ENCODE assay signal across 8 cellular contexts in the genomic region with DNA sequence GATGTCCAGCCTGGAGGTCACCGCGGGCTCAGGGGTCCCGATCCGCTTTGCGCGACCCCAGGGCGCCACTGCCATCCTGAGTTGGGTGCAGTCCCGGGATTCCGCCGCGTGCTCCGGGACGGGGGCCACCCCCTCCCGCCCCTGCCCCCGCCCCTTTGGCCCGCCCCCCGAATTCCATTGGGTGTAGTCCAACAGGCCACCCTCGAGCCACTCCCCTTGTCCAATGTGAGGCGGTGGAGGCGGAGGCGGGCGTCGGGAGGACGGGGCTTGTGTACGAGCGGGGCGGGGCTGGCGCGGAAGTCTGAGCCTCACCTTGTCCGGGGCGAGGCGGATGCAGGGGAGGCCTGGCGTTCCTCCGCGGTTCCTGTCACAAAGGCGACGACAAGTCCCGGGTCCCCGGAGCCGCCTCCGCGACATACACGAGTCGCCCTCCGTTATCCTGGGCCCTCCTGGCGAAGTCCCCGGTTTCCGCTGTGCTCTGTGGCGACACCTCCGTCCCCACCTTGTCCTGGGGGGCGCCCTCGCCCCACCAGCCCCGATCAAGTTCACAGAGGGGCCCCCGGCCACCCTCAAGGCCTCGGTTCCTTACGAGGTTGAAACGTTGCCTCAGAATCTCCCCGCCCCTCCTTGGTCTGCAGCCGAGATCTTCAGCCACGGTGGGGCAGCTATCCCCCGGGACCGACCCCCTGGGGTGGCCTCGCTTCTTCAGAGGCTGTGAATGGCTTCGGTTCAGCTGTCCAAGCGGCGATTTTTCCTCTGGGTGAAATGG. TPM values are rescaled to one million over a fixed set of nuclear protein-coding genes. Genes with fewer than 3 reads are reported as not detected.
DNase-seq lines count a peak whose midpoint lies in the region; ATAC-seq and TF ChIP-seq lines count a peak whose summit lies in the region.

No MANE protein-coding gene starts in this region.

- peak overlapping the region; percentile 94 for H3K27ac Mint-ChIP-seq in central memory CD8-positive, alpha-beta T cell (ENCODE audit: low read depth)

- H3K27me3 ChIP-seq in AG04450 (ENCODE audit: control insufficient read depth, insufficient read depth, low read length) = no peaks in the 10 kb centered on the region

- no peaks in the 10 kb centered on the region for H3K27me3 Mint-ChIP-seq in central memory CD8-positive, alpha-beta T cell

- CTCF ChIA-PET in AG04450 (lab: Charles Lee) = interaction anchor here (1.8 kb wide), 1 partner anchor 35 kb away, joined by 7 read pairs; no protein-coding TSS in a partner anchor

- POLR2A ChIA-PET in AG04450 (lab: Yijun Ruan, JAX) = interaction anchor here (0.6 kb wide), 1 partner anchor 196 kb away, joined by 3 read pairs; no protein-coding TSS in a partner anchor

- H3K9me3 Mint-ChIP-seq in central memory CD8-positive, alpha-beta T cell = no peaks in the 10 kb centered on the region

- TF ChIP-seq CTCF in AG04450 (IDR thresholded peaks at IDR 0.05; ENCODE audit: low read depth, low read length) = no peak

- peak overlapping the region; percentile 95 for H3K27ac ChIP-seq in AG04450 (ENCODE audit: low read depth, low read length)

- H3K4me3 Mint-ChIP-seq in central memory CD8-positive, alpha-beta T cell = peak overlapping the region; percentile 84

- H3K4me3 ChIP-seq in AG04450 (ENCODE audit: low read depth, low read length) = peak overlapping the region; percentile 90

- peaks cover 27% of the 10 kb centered on the region for H3K4me1 Mint-ChIP-seq in central memory CD8-positive, alpha-beta T cell

- peak; percentile 81 for ATAC-seq in GM19025 (IDR thresholded peaks at IDR 0.05; ENCODE audit: low read depth, unreplicated experiment)
- ATAC-seq in HG03280 (IDR thresholded peaks at IDR 0.05; ENCODE audit: unreplicated experiment) = peak; percentile 68
- ATAC-seq in activated CD4-positive, CD25-positive, alpha-beta regulatory T cell treated with anti-CD3 and anti-CD28 coated beads, Interleukin-2, amount 50 U/mL, for 24 hours = peak; percentile 84 to 89
- peak; percentile 84 for ATAC-seq in central memory CD8-positive, alpha-beta T cell (replicated peaks; ENCODE audit: extremely low read depth, poor library complexity, severe bottlenecking)

- DNase-seq in AG04450 (ENCODE audit: low read depth, low spot score) (peak; percentile 77), NCI-H345 treated with DMSO at 0.1 percent for 48 hours (lab: John Stamatoyannopoulos, UW; ENCODE audit: unreplicated experiment) (peak; percentile 25), islet precursor cell (peak; percentile 99)
- peak; percentile 90 to 96 for DNase-seq in central memory CD8-positive, alpha-beta T cell (ENCODE audit: low spot score in 2 of 2)
- DNase-seq in stimulated activated CD4-positive, alpha-beta T cell treated with anti-CD3 and anti-CD28 coated beads, Interleukin-12 subunit alpha, Interleukin-12 subunit beta, amount 100 ng/mL, for 24 hours (ENCODE audit: low read depth in 2 of 2) = peak; percentile 92 to 98

- H3K36me3 Mint-ChIP-seq in central memory CD8-positive, alpha-beta T cell (ENCODE audit: insufficient read depth) = peaks cover 25% of the 10 kb centered on the region

- H3K9me3 ChIP-seq in AG04450 (ENCODE audit: control insufficient read depth, insufficient read depth, low read length) = no peaks in the 10 kb centered on the region; the same call in 1 of the 2 replicates

RNA-seq across cellular contexts. Expression of a gene that starts 1.2 kb away (rescaled TPM):
- 49.6 and 59.7 TPM in 2 replicates for polyA plus RNA-seq in AG04450 (2011; rRNA removed)
- polyA minus RNA-seq in AG04450 (2011; rRNA and poly(A)+ RNA removed) = 56.5 and 80.4 TPM in 2 replicates

Comparison
In these comparisons a context has a peak if more than half of its experiments do, and no peak if none do; other contexts are left out.
1. Peak in every context shown above with its lines: DNase-seq, ATAC-seq, H3K4me3 ChIP-seq and H3K27ac ChIP-seq.
2. DNase-seq: peak in every context shown above with its lines; median percentile 99 in islet precursor cell; 95 in stimulated activated CD4-positive, alpha-beta T cell treated with anti-CD3 and anti-CD28 coated beads, Interleukin-12 subunit alpha, Interleukin-12 subunit beta, amount 100 ng/mL, for 24 hours; 93 in central memory CD8-positive, alpha-beta T cell; 77 in AG04450; 25 in NCI-H345 treated with DMSO at 0.1 percent for 48 hours.